ENCODE assay signal across 1 cellular context in genomic region chr11:68038226-68038717, GRCh38.
TF ChIP-seq lines count a peak whose summit lies in the region.

No MANE protein-coding gene starts in this region.

TF ChIP-seq in HepG2, 621 proteins besides CTCF, POLR2A, EP300 and RAD21 (continued from another document and continues in another):
- TF ChIP-seq TFAP4 (IDR thresholded peaks at IDR 0.05; ENCODE audit: borderline replicate concordance, low read depth) (peak; percentile 99), ZNF503 (CRISPR knock-in tag; IDR thresholded peaks at IDR 0.05) (peak; percentile 80), ZFP36L1 (CRISPR knock-in tag; IDR thresholded peaks at IDR 0.05) (peak; percentile 83; the same call in 1 of the 2 replicates), ZNF225 (CRISPR knock-in tag; IDR thresholded peaks at IDR 0.05) (no peak), MBNL3 (CRISPR knock-in tag; conservative IDR thresholded peaks at IDR 0.05) (no peak), KAT8 (CRISPR knock-in tag; IDR thresholded peaks at IDR 0.05) (peak; percentile 74; the same call in 1 of the 2 replicates), ZNF670 (CRISPR knock-in tag; IDR thresholded peaks at IDR 0.05; ENCODE audit: borderline replicate concordance) (peak; percentile 95), REST (IDR thresholded peaks at IDR 0.05; ENCODE audit: borderline replicate concordance in 1 of 2, low read depth in 1 of 2, low read length in 2 of 2) (peak in 1 of 2 experiments; percentile 58; a peak in 1 of 4 replicates), ETV5 (CRISPR knock-in tag; IDR thresholded peaks at IDR 0.05; ENCODE audit: borderline replicate concordance) (peak; percentile 63; the same call in 1 of the 2 replicates), ZNF607 (CRISPR knock-in tag; IDR thresholded peaks at IDR 0.05; ENCODE audit: borderline replicate concordance) (no peak), HCFC1 (IDR thresholded peaks at IDR 0.05; ENCODE audit: low read depth, low read length) (no peak), KMT2A (CRISPR knock-in tag; IDR thresholded peaks at IDR 0.05) (no peak; the same call in 1 of the 2 replicates), KDM1A (CRISPR knock-in tag; IDR thresholded peaks at IDR 0.05) (no peak), KDM5A (IDR thresholded peaks at IDR 0.05; ENCODE audit: borderline replicate concordance, low read length) (no peak; the same call in 1 of the 2 replicates), HOXA9 (CRISPR knock-in tag; IDR thresholded peaks at IDR 0.05; ENCODE audit: borderline replicate concordance) (peak; percentile 79), THAP7 (CRISPR knock-in tag; IDR thresholded peaks at IDR 0.05) (peak; percentile 6; the same call in 1 of the 2 replicates), THAP11 (CRISPR knock-in tag; IDR thresholded peaks at IDR 0.05) (peak; percentile 63), ZNF609 (CRISPR knock-in tag; IDR thresholded peaks at IDR 0.05; ENCODE audit: borderline replicate concordance) (peak; percentile 95), PAWR (CRISPR knock-in tag; IDR thresholded peaks at IDR 0.05; ENCODE audit: borderline replicate concordance) (0 out of 2 replicates have a peak, but pooled peaks have one; percentile 84), ZBTB40 (IDR thresholded peaks at IDR 0.05) (no peak), ZBTB40 (CRISPR knock-in tag; IDR thresholded peaks at IDR 0.05) (0 out of 2 replicates have a peak, but pooled peaks have one; percentile 17), ZNF777 (CRISPR knock-in tag; IDR thresholded peaks at IDR 0.05) (0 out of 2 replicates have a peak, but pooled peaks have one; percentile 66), ZSCAN25 (CRISPR knock-in tag; IDR thresholded peaks at IDR 0.05) (peak; percentile 88), SP5 (CRISPR knock-in tag; IDR thresholded peaks at IDR 0.05; ENCODE audit: borderline replicate concordance, low read depth) (peak; percentile 87; the same call in 1 of the 2 replicates), ZNF292 (CRISPR knock-in tag; IDR thresholded peaks at IDR 0.05; ENCODE audit: borderline replicate concordance, low read depth) (peak; percentile 99), AGO2 (optimal IDR thresholded peaks at IDR 0.05; ENCODE audit: low read depth, low read length) (peak; percentile 80), ZNF331 (CRISPR knock-in tag; IDR thresholded peaks at IDR 0.05) (peak; percentile 91), AFF4 (CRISPR knock-in tag; IDR thresholded peaks at IDR 0.05) (0 out of 2 replicates have a peak, but pooled peaks have one; percentile 18), KMT2B (CRISPR knock-in tag; IDR thresholded peaks at IDR 0.05) (no peak; the same call in 1 of the 2 replicates)
